24 cellular contexts compared by ENCODE assay signal in genomic region chrX:153416781-153417180, GRCh38.
DNase-seq lines count a peak whose midpoint lies in the region; ATAC-seq and TF ChIP-seq lines count a peak whose summit lies in the region.
"Had no signal": no experiment of that assay in that cellular context is flagged by ENCODE, and none has a peak within 500 bp of the region (broad histone marks: within the 10 kb centered on the region; RNA-seq: fewer than 3 reads in every experiment).

No MANE protein-coding gene starts in this region.

- DNase-seq in AG10803 (ENCODE audit: low read depth) (peak; percentile 1), HEK293T (ENCODE audit: extremely low spot score) (no peak), NCI-H69 (lab: John Stamatoyannopoulos, UW) (peak; percentile 41), pons (ENCODE audit: low spot score) (no peak), GM13977 (ENCODE audit: low spot score) (no peak)
- DNase-seq in stimulated activated naive CD8-positive, alpha-beta T cell treated with anti-CD3 and anti-CD28 coated beads, Interleukin-15, Interleukin-2, amounts not matched to agents 100 U/mL and 50 U/mL, for 24 hours, result no peak
- DNase-seq: activated CD4-positive, CD25-positive, alpha-beta regulatory T cell treated with anti-CD3 and anti-CD28 coated beads, Interleukin-2, amount 50 U/mL, for 72 hours; activated naive CD4-positive, alpha-beta T cell treated with Interleukin-2 at 50 U/mL for 16 hours; activated T-cell treated with anti-CD3 and anti-CD28 coated beads, Interleukin-2, amount 50 U/mL, for 24 hours; BE2C; Calu3; effector memory CD8-positive, alpha-beta T cell; Kasumi-1; left ventricle myocardium inferior; MV-4-11; naive B cell; NCI-H1694 treated with DMSO at 0.1 percent for 48 hours; NCI-H345; SHP77 treated with DMSO at 0.1 percent for 48 hours had no signal

- H3K4me1 Mint-ChIP-seq in dendritic cell treated with granulocyte-macrophage colony-stimulating factor and Interleukin-4, amounts not matched to agents 40 ng/mL and 50 ng/mL, for 4 days (ENCODE audit: low read depth), result peaks cover 45% of the 10 kb centered on the region

- peaks cover 8% of the 10 kb centered on the region for H3K27me3 Mint-ChIP-seq in dendritic cell treated with granulocyte-macrophage colony-stimulating factor and Interleukin-4, amounts not matched to agents 40 ng/mL and 50 ng/mL, for 4 days
- H3K27me3 Mint-ChIP-seq: effector memory CD8-positive, alpha-beta T cell had no signal

- POLR2A ChIA-PET in HEK293T (lab: Yijun Ruan, JAX), result no interaction called here

- CTCF ChIA-PET in HEK293T (lab: Yijun Ruan, JAX), result interaction anchor here (0.7 kb wide), 1 partner anchor 361 kb away, joined by 3 read pairs; no protein-coding TSS in a partner anchor

- in situ Hi-C loops in GM13977 (cut with MboI; ENCODE audit: low pct_unique_long_range_greater_than_20kb, low sequenced_read_pairs, unreplicated experiment), result no loop called here

- no peak overlapping the region for H3K4me3 Mint-ChIP-seq in dendritic cell treated with granulocyte-macrophage colony-stimulating factor and Interleukin-4, amounts not matched to agents 40 ng/mL and 50 ng/mL, for 4 days
- H3K4me3 Mint-ChIP-seq: activated T-cell treated with anti-CD3 and anti-CD28 coated beads, Interleukin-2, amount 50 U/mL, for 24 hours; effector memory CD8-positive, alpha-beta T cell; stimulated activated effector memory CD8-positive, alpha-beta T cell treated with anti-CD3 and anti-CD28 coated beads, Interleukin-12 subunit alpha, Interleukin-12 subunit beta, amount 100 ng/mL, for 72 hours had no signal

- no peak for TF ChIP-seq CTCF in AG10803 (conservative IDR thresholded peaks at IDR 0.05; ENCODE audit: low read length)
- no peak for TF ChIP-seq CTCF in GM13977 (IDR thresholded peaks at IDR 0.05; ENCODE audit: extremely low read depth, insufficient read depth, missing control alignments)

- ATAC-seq in stimulated activated naive CD8-positive, alpha-beta T cell treated with anti-CD3 and anti-CD28 coated beads, Interleukin-15, Interleukin-2, amounts not matched to agents 100 U/mL and 50 U/mL, for 24 hours, result no peak
- no peak for ATAC-seq in HG03135 (IDR thresholded peaks at IDR 0.05; ENCODE audit: unreplicated experiment)
- ATAC-seq: A549; effector memory CD8-positive, alpha-beta T cell; stimulated activated effector memory CD8-positive, alpha-beta T cell treated with anti-CD3 and anti-CD28 coated beads, Interleukin-12 subunit alpha, Interleukin-12 subunit beta, amount 100 ng/mL, for 72 hours had no signal

- H3K36me3 Mint-ChIP-seq in dendritic cell treated with granulocyte-macrophage colony-stimulating factor and Interleukin-4, amounts not matched to agents 40 ng/mL and 50 ng/mL, for 4 days (ENCODE audit: low read depth), result peaks cover 27% of the 10 kb centered on the region
- H3K36me3 Mint-ChIP-seq: naive B cell; stimulated activated effector memory CD8-positive, alpha-beta T cell treated with anti-CD3 and anti-CD28 coated beads, Interleukin-12 subunit alpha, Interleukin-12 subunit beta, amount 100 ng/mL, for 72 hours had no signal

- intact Hi-C loops in dendritic cell treated with granulocyte-macrophage colony-stimulating factor and Interleukin-4, amounts not matched to agents 40 ng/mL and 50 ng/mL, for 4 days (cut with micrococcal nuclease), result no loop called here

- peak overlapping the region; percentile 60 for H3K27ac Mint-ChIP-seq in dendritic cell treated with granulocyte-macrophage colony-stimulating factor and Interleukin-4, amounts not matched to agents 40 ng/mL and 50 ng/mL, for 4 days
- H3K27ac Mint-ChIP-seq: activated T-cell treated with anti-CD3 and anti-CD28 coated beads, Interleukin-2, amount 50 U/mL, for 24 hours; effector memory CD8-positive, alpha-beta T cell; stimulated activated effector memory CD8-positive, alpha-beta T cell treated with anti-CD3 and anti-CD28 coated beads, Interleukin-12 subunit alpha, Interleukin-12 subunit beta, amount 100 ng/mL, for 72 hours had no signal

- H3K9me3 Mint-ChIP-seq in dendritic cell treated with granulocyte-macrophage colony-stimulating factor and Interleukin-4, amounts not matched to agents 40 ng/mL and 50 ng/mL, for 4 days, result no peaks in the 10 kb centered on the region
- H3K9me3 Mint-ChIP-seq: activated T-cell treated with anti-CD3 and anti-CD28 coated beads, Interleukin-2, amount 50 U/mL, for 24 hours; effector memory CD8-positive, alpha-beta T cell; stimulated activated effector memory CD8-positive, alpha-beta T cell treated with anti-CD3 and anti-CD28 coated beads, Interleukin-12 subunit alpha, Interleukin-12 subunit beta, amount 100 ng/mL, for 72 hours had no signal

- no peak overlapping the region for H3K4me3 ChIP-seq in AG10803 (ENCODE audit: low read length)
- H3K4me3 ChIP-seq: A549, adrenal gland, left ventricle myocardium inferior had no signal

TF ChIP-seq in HEK293T, 16 proteins besides CTCF, POLR2A, EP300 and RAD21:
- no peak for TF ChIP-seq FOXM1 (IDR thresholded peaks at IDR 0.05; ENCODE audit: borderline replicate concordance)
- TF ChIP-seq SUZ12 (IDR thresholded peaks at IDR 0.05), result no peak
- 0 out of 2 replicates have a peak, but pooled peaks have one; percentile 32 for TF ChIP-seq L3MBTL2 (conservative IDR thresholded peaks at IDR 0.05)
- no peak for TF ChIP-seq SP1 (IDR thresholded peaks at IDR 0.05)
- no peak for TF ChIP-seq FOXA1 (IDR thresholded peaks at IDR 0.05)

Comparison
In these comparisons a context has a peak if more than half of its experiments do, and no peak if none do; other contexts are left out.
1. DNase-seq: peak in AG10803 (single experiment) and NCI-H69 (single experiment); none in HEK293T (single experiment), stimulated activated naive CD8-positive, alpha-beta T cell treated with anti-CD3 and anti-CD28 coated beads, Interleukin-15, Interleukin-2, amounts not matched to agents 100 U/mL and 50 U/mL, for 24 hours (single experiment), pons (single experiment) and GM13977 (single experiment).